Comparison of ENCODE assay signal across 2 cellular contexts in genomic region chr3:170852307-170852706, GRCh38.
TF ChIP-seq lines count a peak whose summit lies in the region.

No MANE protein-coding gene starts in this region.

TF ChIP-seq in HepG2, 621 proteins besides CTCF, POLR2A, EP300 and RAD21:
- no peak for TF ChIP-seq ZBTB39 (CRISPR knock-in tag; IDR thresholded peaks at IDR 0.05)
- TF ChIP-seq SRY (CRISPR knock-in tag; IDR thresholded peaks at IDR 0.05) = no peak
- TF ChIP-seq MNT (IDR thresholded peaks at IDR 0.05) = peak; percentile 71
- no peak for TF ChIP-seq ZNF276 (CRISPR knock-in tag; IDR thresholded peaks at IDR 0.05; ENCODE audit: low read depth)

TF ChIP-seq in K562, 482 proteins besides CTCF, POLR2A, EP300 and RAD21:
- TF ChIP-seq CBFB (CRISPR knock-in tag; IDR thresholded peaks at IDR 0.05) (no peak), TFE3 (CRISPR knock-in tag; IDR thresholded peaks at IDR 0.05) (peak; percentile 19; the same call in 1 of the 2 replicates), CUX1 (CRISPR knock-in tag; IDR thresholded peaks at IDR 0.05) (no peak), RNF219 (CRISPR knock-in tag; IDR thresholded peaks at IDR 0.05) (no peak), CBX3 (IDR thresholded peaks at IDR 0.05; ENCODE audit: borderline replicate concordance in 1 of 2, low read length in 2 of 2) (no peak), YBX1 (IDR thresholded peaks at IDR 0.05) (no peak)
TF ChIP-seq in K562: peak in this region for 1.
